Comparison of ENCODE assay signal across 1 cellular context in the genomic region with DNA sequence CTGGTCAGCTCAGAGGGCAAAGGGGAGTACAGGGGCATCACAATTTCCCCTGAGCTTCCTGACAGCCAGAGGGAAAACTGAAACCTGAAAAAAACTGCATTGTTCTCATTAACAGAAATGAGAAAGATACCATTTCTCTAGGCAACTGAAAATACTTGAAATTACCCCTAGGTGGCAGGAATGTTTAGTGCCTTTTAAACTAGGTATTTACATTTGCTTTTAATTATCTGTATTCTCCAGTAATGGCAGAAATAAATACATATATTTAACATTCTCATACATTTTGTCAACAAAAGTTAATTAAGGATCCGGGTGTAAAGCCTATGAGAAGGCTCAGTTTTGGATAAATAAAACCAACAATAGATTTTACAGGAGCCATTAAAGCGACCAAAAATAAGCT.
TF ChIP-seq lines count a peak whose summit lies in the region.

No MANE protein-coding gene starts in this region.

TF ChIP-seq in HCT116, 20 proteins besides CTCF, POLR2A, EP300 and RAD21 (continued from another document):
- TF ChIP-seq YY1 (IDR thresholded peaks at IDR 0.05; ENCODE audit: extremely low read depth, insufficient replicate concordance, low read depth, low read length) (no peak), TCF7L2 (IDR thresholded peaks at IDR 0.05; ENCODE audit: borderline replicate concordance, extremely low read depth, insufficient read depth, insufficient read length) (no peak), CEBPB (IDR thresholded peaks at IDR 0.05; ENCODE audit: low read depth) (no peak), EZH2 (IDR thresholded peaks at IDR 0.05) (no peak)
